ENCODE assay signal across 10 cellular contexts in the genomic region with DNA sequence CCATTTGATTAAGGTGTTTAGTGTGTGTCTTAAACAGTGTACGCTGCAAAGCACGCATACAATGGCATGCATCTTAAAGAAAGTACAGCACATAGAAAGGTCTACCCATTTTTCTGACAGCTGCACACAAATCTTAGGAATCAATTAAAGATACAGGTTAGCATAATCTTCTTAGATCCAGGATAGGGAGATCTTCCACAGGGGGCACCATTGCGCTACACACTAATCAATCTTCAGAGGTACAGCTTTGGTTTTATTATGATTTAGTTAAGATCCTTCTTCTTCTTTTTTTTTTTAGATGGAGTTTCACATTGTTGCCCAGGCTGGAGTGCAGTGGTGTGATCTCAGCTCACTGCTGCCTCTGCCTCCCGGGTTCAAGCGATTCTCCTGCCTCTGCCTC.
DNase-seq lines count a peak whose midpoint lies in the region; ATAC-seq and TF ChIP-seq lines count a peak whose summit lies in the region.
"Had no signal": no experiment of that assay in that cellular context is flagged by ENCODE, and none has a peak within 500 bp of the region (broad histone marks: within the 10 kb centered on the region; RNA-seq: fewer than 3 reads in every experiment).

No MANE protein-coding gene starts in this region.

- POLR2A ChIA-PET in WTC11 (lab: Charles Lee), result interaction anchor here (0.5 to 0.6 kb wide), 2 partner anchors 31 to 434 kb away, joined by 3 to 5 read pairs; no protein-coding TSS in a partner anchor

- TF ChIP-seq CTCF in WTC11 (IDR thresholded peaks at IDR 0.05) (no peak), GM10266 (IDR thresholded peaks at IDR 0.05; ENCODE audit: control insufficient read depth, insufficient read depth, low read depth, missing control alignments) (no peak)

- ATAC-seq in WTC11 (no peak), HG03280 (IDR thresholded peaks at IDR 0.05; ENCODE audit: unreplicated experiment) (no peak)

- H3K36me3 Mint-ChIP-seq in WTC11, result no peaks in the 10 kb centered on the region

- H3K4me3 Mint-ChIP-seq in WTC11, result no peak overlapping the region

- H3K4me1 Mint-ChIP-seq in WTC11, result no peaks in the 10 kb centered on the region

- H3K27ac Mint-ChIP-seq in WTC11, result no peak overlapping the region

- DNase-seq in NCI-H2171 treated with DMSO at 0.1 percent for 48 hours (lab: John Stamatoyannopoulos, UW), result peak; percentile 18
- DNase-seq in NCI-H2171 (lab: John Stamatoyannopoulos, UW), result no peak
- DNase-seq in LHCN-M2 (ENCODE audit: low read depth), result peak; percentile 13
- peak; percentile 17 for DNase-seq in WTC11 (ENCODE audit: low spot score)
- peak; percentile 41 to 55 for DNase-seq in lung microvascular endothelial cell (ENCODE audit: low read depth in 2 of 2)
- no peak for DNase-seq in GM10266 (ENCODE audit: extremely low spot score)
- DNase-seq in DMS79 (lab: John Stamatoyannopoulos, UW), result no peak
- DNase-seq: activated gamma-delta T cell; stimulated activated naive CD4-positive, alpha-beta T cell treated with Interleukin-2 at 50 U/mL for 16 hours had no signal

- CTCF ChIA-PET in WTC11 (lab: Charles Lee), result interaction anchor here (0.6 to 2.3 kb wide), 23 partner anchors 9 to 669 kb away, joined by 3 to 10 read pairs (median 3); partner anchors contain the start of gene PDSS2

- no peaks in the 10 kb centered on the region for H3K27me3 Mint-ChIP-seq in WTC11 (ENCODE audit: low read depth)

- no peaks in the 10 kb centered on the region for H3K9me3 Mint-ChIP-seq in WTC11

TF ChIP-seq in WTC11, 78 proteins besides CTCF, POLR2A, EP300 and RAD21:
- TF ChIP-seq, protein P1, sequence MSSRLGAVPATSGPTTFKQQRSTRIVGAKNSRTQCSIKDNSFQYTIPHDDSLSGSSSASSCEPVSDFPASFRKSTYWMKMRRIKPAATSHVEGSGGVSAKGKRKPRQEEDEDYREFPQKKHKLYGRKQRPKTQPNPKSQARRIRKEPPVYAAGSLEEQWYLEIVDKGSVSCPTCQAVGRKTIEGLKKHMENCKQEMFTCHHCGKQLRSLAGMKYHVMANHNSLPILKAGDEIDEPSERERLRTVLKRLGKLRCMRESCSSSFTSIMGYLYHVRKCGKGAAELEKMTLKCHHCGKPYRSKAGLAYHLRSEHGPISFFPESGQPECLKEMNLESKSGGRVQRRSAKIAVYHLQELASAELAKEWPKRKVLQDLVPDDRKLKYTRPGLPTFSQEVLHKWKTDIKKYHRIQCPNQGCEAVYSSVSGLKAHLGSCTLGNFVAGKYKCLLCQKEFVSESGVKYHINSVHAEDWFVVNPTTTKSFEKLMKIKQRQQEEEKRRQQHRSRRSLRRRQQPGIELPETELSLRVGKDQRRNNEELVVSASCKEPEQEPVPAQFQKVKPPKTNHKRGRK (CRISPR knock-in tag; IDR thresholded peaks at IDR 0.05; ENCODE audit: borderline replicate concordance), result no peak
- TF ChIP-seq ELF4 (CRISPR knock-in tag; IDR thresholded peaks at IDR 0.05; ENCODE audit: low read depth) (no peak), ZBTB21 (CRISPR knock-in tag; IDR thresholded peaks at IDR 0.05; ENCODE audit: borderline replicate concordance) (no peak), NR2C2 (CRISPR knock-in tag; IDR thresholded peaks at IDR 0.05) (no peak), NR1H2 (CRISPR knock-in tag; IDR thresholded peaks at IDR 0.05) (no peak), NFYB (CRISPR knock-in tag; conservative IDR thresholded peaks at IDR 0.05; ENCODE audit: low read depth) (no peak), SMAD4 (CRISPR knock-in tag; IDR thresholded peaks at IDR 0.05) (no peak), NFATC4 (CRISPR knock-in tag; IDR thresholded peaks at IDR 0.05) (no peak), FOXP4 (CRISPR knock-in tag; IDR thresholded peaks at IDR 0.05) (no peak), RELA (CRISPR knock-in tag; IDR thresholded peaks at IDR 0.05; ENCODE audit: borderline replicate concordance) (no peak)
- TF ChIP-seq, protein P2, sequence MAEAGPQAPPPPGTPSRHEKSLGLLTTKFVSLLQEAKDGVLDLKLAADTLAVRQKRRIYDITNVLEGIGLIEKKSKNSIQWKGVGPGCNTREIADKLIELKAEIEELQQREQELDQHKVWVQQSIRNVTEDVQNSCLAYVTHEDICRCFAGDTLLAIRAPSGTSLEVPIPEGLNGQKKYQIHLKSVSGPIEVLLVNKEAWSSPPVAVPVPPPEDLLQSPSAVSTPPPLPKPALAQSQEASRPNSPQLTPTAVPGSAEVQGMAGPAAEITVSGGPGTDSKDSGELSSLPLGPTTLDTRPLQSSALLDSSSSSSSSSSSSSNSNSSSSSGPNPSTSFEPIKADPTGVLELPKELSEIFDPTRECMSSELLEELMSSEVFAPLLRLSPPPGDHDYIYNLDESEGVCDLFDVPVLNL (CRISPR knock-in tag; IDR thresholded peaks at IDR 0.05; ENCODE audit: borderline replicate concordance, low read depth), result no peak

Comparison
In these comparisons a context has a peak if more than half of its experiments do, and no peak if none do; other contexts are left out.
1. DNase-seq: peak in NCI-H2171 treated with DMSO at 0.1 percent for 48 hours (single experiment), LHCN-M2 (single experiment), WTC11 (single experiment) and lung microvascular endothelial cell (2 of 2); none in NCI-H2171 (single experiment), GM10266 (single experiment) and DMS79 (single experiment).